In the genomic region with DNA sequence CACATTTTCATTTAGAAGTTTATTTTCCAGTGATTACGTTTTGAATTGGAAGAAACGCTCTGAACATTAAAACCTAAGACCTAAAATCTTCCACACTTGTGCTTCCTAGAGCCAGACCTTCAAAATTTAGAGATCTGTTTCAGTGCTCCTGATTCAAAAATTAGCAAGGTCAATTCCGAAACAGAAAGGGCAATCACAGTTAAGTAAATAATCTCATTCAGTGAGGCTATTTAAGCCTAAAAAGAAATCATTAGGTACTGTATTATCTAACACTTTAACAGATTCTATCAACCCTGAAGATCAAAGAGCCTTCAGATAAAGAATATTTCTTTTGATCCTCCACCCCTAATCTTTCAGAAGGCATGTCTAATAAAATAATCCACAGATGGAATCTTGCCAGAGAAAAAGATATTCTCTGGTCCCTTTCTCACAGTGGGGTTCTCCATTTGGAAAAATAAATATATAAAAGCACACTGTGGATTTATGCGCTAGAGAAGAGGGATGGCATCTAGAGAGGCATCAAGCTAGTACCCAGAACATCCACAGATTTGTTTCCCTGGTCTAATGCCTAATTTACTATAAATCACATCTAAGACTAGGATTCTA, we compare ENCODE assay signal across 22 cellular contexts. TPM values are rescaled to one million over a fixed set of nuclear protein-coding genes. Genes with fewer than 3 reads are reported as not detected.
DNase-seq lines count a peak whose midpoint lies in the region; ATAC-seq and TF ChIP-seq lines count a peak whose summit lies in the region.
"Had no signal": no experiment of that assay in that cellular context is flagged by ENCODE, and none has a peak within 500 bp of the region (broad histone marks: within the 10 kb centered on the region; RNA-seq: fewer than 3 reads in every experiment).

No MANE protein-coding gene starts in this region.

- CTCF ChIA-PET in MCF 10A (lab: Yijun Ruan, JAX) (no interaction called here), mammary epithelial cell (lab: Charles Lee; ENCODE audit: low non-redundant PET) (no interaction called here)

- intact Hi-C loops in MCF 10A (cut with micrococcal nuclease), result no loop called here
- intact Hi-C loops in mammary epithelial cell (cut with micrococcal nuclease), result no loop called here

- no peak overlapping the region for H3K27ac ChIP-seq in mammary epithelial cell (ENCODE audit: insufficient read depth, low read depth, low read length)
- H3K27ac ChIP-seq in SK-N-MC, result peak overlapping the region; percentile 65; the same call in 1 of the 2 replicates
- H3K27ac ChIP-seq: 22Rv1; BLaER1 treated with 17β-estradiol and CSF1 and Interleukin-3, amounts not matched to agents 10 nM and 100 nM; GM23248 had no signal

- peak; percentile 49 for ATAC-seq in left lobe of liver
- ATAC-seq: GM12878 had no signal

- H3K36me3 Mint-ChIP-seq in MCF 10A (ENCODE audit: insufficient read depth, unreplicated experiment), result peaks cover 86% of the 10 kb centered on the region

- TF ChIP-seq CTCF in MCF 10A (IDR thresholded peaks at IDR 0.05; ENCODE audit: unreplicated experiment), result no peak
- TF ChIP-seq CTCF in mammary epithelial cell (conservative IDR thresholded peaks at IDR 0.05 in 1 of 2, IDR thresholded peaks at IDR 0.05 in 1 of 2; ENCODE audit: extremely low read depth in 1 of 2, insufficient read depth in 1 of 2, low read depth in 1 of 2, low read length in 2 of 2), result no peak

- DNase-seq in MCF 10A (ENCODE audit: unreplicated experiment), result no peak
- no peak for DNase-seq in mammary epithelial cell
- peak; percentile 40 for DNase-seq in SK-N-MC (ENCODE audit: low read depth, low spot score)
- DNase-seq in left lobe of liver (ENCODE audit: low spot score), result no peak
- no peak for DNase-seq in activated naive CD4-positive, alpha-beta T cell (lab: John Stamatoyannopoulos, UW)
- no peak for DNase-seq in NCI-H146 treated with DMSO at 0.1 percent for 48 hours (lab: John Stamatoyannopoulos, UW; ENCODE audit: unreplicated experiment)
- DNase-seq: ACHN; AML-193; BE2C; CD4-positive, alpha-beta T cell; CD8-positive, alpha-beta memory T cell; DMS 273 treated with DMSO at 0.1 percent for 48 hours; DMS79; EL; GDM1; GM23248; H7; HCEC 1CT had no signal

- POLR2A ChIA-PET in MCF 10A (lab: Yijun Ruan, JAX), result no interaction called here

- H3K27me3 Mint-ChIP-seq in MCF 10A (ENCODE audit: insufficient read depth, unreplicated experiment), result no peaks in the 10 kb centered on the region
- H3K27me3 Mint-ChIP-seq: CD4-positive, alpha-beta T cell; CD8-positive, alpha-beta memory T cell had no signal

- peak overlapping the region; percentile 27 for H3K27ac Mint-ChIP-seq in MCF 10A (ENCODE audit: low read depth, unreplicated experiment)
- H3K27ac Mint-ChIP-seq: CD14-positive monocyte; CD4-positive, alpha-beta T cell had no signal

- H4K20me1 ChIP-seq in mammary epithelial cell (ENCODE audit: insufficient read depth, low read length), result no peaks in the 10 kb centered on the region

- no peaks in the 10 kb centered on the region for H3K4me1 ChIP-seq in mammary epithelial cell (ENCODE audit: insufficient read depth, low read length)
- H3K4me1 ChIP-seq: BE2C had no signal

- no peak overlapping the region for H3K9ac ChIP-seq in mammary epithelial cell (ENCODE audit: insufficient read depth, low read length)
- no peak overlapping the region for H3K9ac ChIP-seq in SK-N-MC (ENCODE audit: insufficient read length)
- H3K9ac ChIP-seq: BLaER1 treated with 17β-estradiol and CSF1 and Interleukin-3, amounts not matched to agents 10 nM and 100 nM; GM23248 had no signal

- no peak overlapping the region for H3K4me3 Mint-ChIP-seq in MCF 10A (ENCODE audit: unreplicated experiment)
- H3K4me3 Mint-ChIP-seq: CD14-positive monocyte; CD4-positive, alpha-beta T cell; CD8-positive, alpha-beta memory T cell had no signal

- WGBS in mammary epithelial cell (ENCODE audit: low coverage, missing lambda C conversion rate), result 86% methylated on average over 4 of the region's 4 CpGs

- no peaks in the 10 kb centered on the region for H3K9me3 Mint-ChIP-seq in MCF 10A (ENCODE audit: unreplicated experiment)
- H3K9me3 Mint-ChIP-seq: CD4-positive, alpha-beta T cell; CD8-positive, alpha-beta memory T cell had no signal

- in situ Hi-C loops in mammary epithelial cell (cut with MboI; ENCODE audit: low sequenced_read_pairs in 2 of 2), result no loop called here

- H3K27me3 ChIP-seq in mammary epithelial cell (ENCODE audit: insufficient read depth, low read length), result no peaks in the 10 kb centered on the region
- H3K27me3 ChIP-seq: BE2C; BLaER1 treated with 17β-estradiol and CSF1 and Interleukin-3, amounts not matched to agents 10 nM and 100 nM had no signal

- no peaks in the 10 kb centered on the region for H3K9me3 ChIP-seq in mammary epithelial cell (replicated peaks; ENCODE audit: insufficient read depth, low read length)
- 0 out of 2 replicates have a peak, but pooled peaks cover 2% of the 10 kb centered on the region for H3K9me3 ChIP-seq in SK-N-MC (ENCODE audit: low read depth, low read length)
- H3K9me3 ChIP-seq: BE2C had no signal

- H3K4me3 ChIP-seq in mammary epithelial cell (replicated peaks in 1 of 3; ENCODE audit: insufficient read depth in 1 of 3, low read depth in 2 of 3, low read length in 3 of 3) (no peak overlapping the region), SK-N-MC (no peak overlapping the region)
- H3K4me3 ChIP-seq: BLaER1 treated with 17β-estradiol and CSF1 and Interleukin-3, amounts not matched to agents 10 nM and 100 nM; GM12878; GM23248 had no signal

- BruUV-seq in MCF 10A (replicated peaks; lab: Mats Ljungman, UMichigan) (no TSS peak), mammary epithelial cell (replicated peaks; lab: Mats Ljungman, UMichigan) (no TSS peak)

- dilution Hi-C loops in mammary epithelial cell (cut with HindIII; ENCODE audit: low sequenced_read_pairs), result no loop called here

- no peak overlapping the region for H2AFZ ChIP-seq in mammary epithelial cell (ENCODE audit: low read depth, low read length)
- H2AFZ ChIP-seq: GM23248 had no signal

- H3K4me2 ChIP-seq in mammary epithelial cell (ENCODE audit: insufficient read depth, low read depth, low read length), result no peak overlapping the region
- H3K4me2 ChIP-seq: BLaER1 treated with 17β-estradiol and CSF1 and Interleukin-3, amounts not matched to agents 10 nM and 100 nM had no signal

- peaks cover 20% of the 10 kb centered on the region for H3K36me3 ChIP-seq in mammary epithelial cell (ENCODE audit: insufficient read depth, low read length)
- peaks cover 75% of the 10 kb centered on the region for H3K36me3 ChIP-seq in SK-N-MC (ENCODE audit: insufficient read depth, low read length)

- peaks cover 33% of the 10 kb centered on the region for H3K79me2 ChIP-seq in mammary epithelial cell (ENCODE audit: insufficient read depth, low read length)

- peaks cover 11% of the 10 kb centered on the region for H3K4me1 Mint-ChIP-seq in MCF 10A (ENCODE audit: insufficient read depth, unreplicated experiment)

RNA-seq across cellular contexts. Expression of a gene that starts 54.4 kb away (rescaled TPM):
- total RNA-seq in MCF 10A (2022) (68.1 and 83.9 TPM in 2 replicates), mammary epithelial cell (10 to 100 TPM; 51.5 to 57.5 TPM), left lobe of liver (16.5 TPM)
- polyA plus RNA-seq in mammary epithelial cell, result 14.2 TPM
- polyA minus RNA-seq in mammary epithelial cell, result 21.8 TPM
